In the genomic region with DNA sequence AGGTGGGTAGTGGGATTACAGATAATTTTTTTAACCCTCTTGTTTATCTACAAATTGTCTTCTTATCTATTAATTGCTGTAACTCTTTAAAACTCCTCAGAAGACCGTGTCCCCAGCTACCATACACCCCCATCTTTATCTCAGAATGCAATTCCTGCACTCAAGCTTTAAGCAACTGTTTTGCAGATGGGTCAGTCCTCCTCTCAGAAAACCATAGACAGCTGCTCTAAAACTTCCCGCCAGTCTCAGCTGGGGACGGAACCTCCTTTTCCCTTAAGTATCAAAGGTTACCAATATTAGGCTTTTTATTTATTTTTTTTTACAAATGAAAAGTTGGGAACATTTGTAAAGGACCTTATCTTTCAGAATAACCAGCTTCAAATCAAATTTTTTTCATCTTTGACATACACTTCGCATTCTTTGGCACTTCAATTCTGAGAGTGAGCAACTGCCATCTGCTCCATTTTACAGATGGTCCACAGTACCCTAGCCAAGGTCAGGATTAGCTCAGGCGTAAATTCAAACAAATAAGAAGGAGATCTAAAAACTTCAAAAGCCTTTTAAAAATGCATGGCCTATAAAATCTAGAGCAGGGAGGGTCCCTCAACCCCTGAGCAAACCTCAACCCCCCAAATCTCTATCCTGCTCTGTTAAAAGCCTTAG, we compare ENCODE assay signal across 8 cellular contexts. TPM values are rescaled to one million over a fixed set of nuclear protein-coding genes. Genes with fewer than 3 reads are reported as not detected.
DNase-seq lines count a peak whose midpoint lies in the region; TF ChIP-seq lines count a peak whose summit lies in the region.

No MANE protein-coding gene starts in this region.

- no peak overlapping the region; the same call in 1 of the 2 replicates for H3K9ac ChIP-seq in SU-DHL-6 (ENCODE audit: low read length)
- no peak overlapping the region for H3K9ac ChIP-seq in fibroblast of lung (ENCODE audit: insufficient read depth, low read length)

- H3K27ac ChIP-seq in SU-DHL-6 (ENCODE audit: low read depth, low read length) (no peak overlapping the region), fibroblast of lung (ENCODE audit: insufficient read depth, low read length) (no peak overlapping the region), sigmoid colon (peak overlapping the region; percentile 82 to 93 (median 90))

- H4K20me1 ChIP-seq in SU-DHL-6 (ENCODE audit: low read depth, low read length), result no peaks in the 10 kb centered on the region
- no peaks in the 10 kb centered on the region for H4K20me1 ChIP-seq in fibroblast of lung (ENCODE audit: control insufficient read depth, extremely low read depth, insufficient read depth, low read length)

- WGBS in sigmoid colon, 2 donors, result 24 to 38% methylated on average over 5 of the region's 5 CpGs

- H2AFZ ChIP-seq in SU-DHL-6 (ENCODE audit: low read depth, low read length, severe bottlenecking) (no peak overlapping the region), fibroblast of lung (ENCODE audit: low read length) (no peak overlapping the region)

- H3K36me3 ChIP-seq in SU-DHL-6 (ENCODE audit: low read length) (no peaks in the 10 kb centered on the region), fibroblast of lung (ENCODE audit: control insufficient read depth, insufficient read depth, low read length) (no peaks in the 10 kb centered on the region), sigmoid colon (peaks cover 0 to 11% (median 0%) of the 10 kb centered on the region in 4 donors)

- H3K4me2 ChIP-seq in SU-DHL-6 (ENCODE audit: low read depth, low read length, poor library complexity, severe bottlenecking) (peak overlapping the region; percentile 64), fibroblast of lung (ENCODE audit: extremely low read depth, insufficient read depth, low read length) (peak overlapping the region; percentile 82)

- no peak for TF ChIP-seq POLR2A in sigmoid colon (IDR thresholded peaks at IDR 0.05)

- DNase-seq in fibroblast of lung (ENCODE audit: low read depth in 2 of 2), result no peak
- no peak for DNase-seq in sigmoid colon
- DNase-seq in effector CD8-positive, alpha-beta T cell (lab: John Stamatoyannopoulos, UW), result no peak
- DNase-seq in NCI-H2227 (lab: John Stamatoyannopoulos, UW; ENCODE audit: unreplicated experiment), result no peak
- DNase-seq in HCEC 1CT, result no peak
- DNase-seq in HK-2 (ENCODE audit: unreplicated experiment), result no peak

- no peak for TF ChIP-seq EP300 in sigmoid colon (IDR thresholded peaks at IDR 0.05)

- no peaks in the 10 kb centered on the region for H3K27me3 ChIP-seq in SU-DHL-6 (ENCODE audit: low read length)
- H3K27me3 ChIP-seq in fibroblast of lung (ENCODE audit: control insufficient read depth, insufficient read depth, low read length), result peaks cover 20% of the 10 kb centered on the region
- H3K27me3 ChIP-seq in sigmoid colon, result no peaks in the 10 kb centered on the region

- no peaks in the 10 kb centered on the region for H3K79me2 ChIP-seq in SU-DHL-6 (ENCODE audit: insufficient read depth, low read length)
- H3K79me2 ChIP-seq in fibroblast of lung (ENCODE audit: control insufficient read depth, insufficient read depth, low read length), result no peaks in the 10 kb centered on the region

- intact Hi-C loops in sigmoid colon (cut with DNase I), result loop anchor here (2.0 to 10.0 kb wide), 4 partner anchors 98 to 842 kb away; a partner anchor contains a TSS

- no peaks in the 10 kb centered on the region for H3K9me3 ChIP-seq in SU-DHL-6 (ENCODE audit: insufficient read depth, low read length)
- no peaks in the 10 kb centered on the region for H3K9me3 ChIP-seq in fibroblast of lung (ENCODE audit: control insufficient read depth, insufficient read depth, low read depth, low read length)
- H3K9me3 ChIP-seq in sigmoid colon, result no peaks in the 10 kb centered on the region

- no peak for TF ChIP-seq CTCF in SU-DHL-6 (IDR thresholded peaks at IDR 0.05; ENCODE audit: insufficient read depth, low read length, poor library complexity, severe bottlenecking)
- no peak for TF ChIP-seq CTCF in fibroblast of lung (conservative IDR thresholded peaks at IDR 0.05 in 1 of 2, IDR thresholded peaks at IDR 0.05 in 1 of 2; ENCODE audit: low read depth in 1 of 2, low read length in 2 of 2)
- TF ChIP-seq CTCF in sigmoid colon (IDR thresholded peaks at IDR 0.05), result no peak

- H3K9me2 ChIP-seq in SU-DHL-6 (replicated peaks; ENCODE audit: insufficient read depth, low read length), result no peaks in the 10 kb centered on the region

- no peaks in the 10 kb centered on the region for H3K4me1 ChIP-seq in fibroblast of lung (ENCODE audit: control insufficient read depth, extremely low read depth, insufficient read depth, low read length)
- H3K4me1 ChIP-seq in sigmoid colon, result peaks cover 0 to 61% (median 43%) of the 10 kb centered on the region in 4 donors

- peak overlapping the region; percentile 61; the same call in 1 of the 2 replicates for H3K4me3 ChIP-seq in GM08714 (ENCODE audit: low read length)
- peak overlapping the region; percentile 52 for H3K4me3 ChIP-seq in SU-DHL-6 (ENCODE audit: insufficient read depth, low read length, poor library complexity, severe bottlenecking)
- H3K4me3 ChIP-seq in fibroblast of lung (replicated peaks in 1 of 4; ENCODE audit: control extremely low read depth in 1 of 4, insufficient read depth in 1 of 4, low read depth in 3 of 4, low read length in 4 of 4), result peak overlapping the region in 1 of 4 experiments; percentile 53
- H3K4me3 ChIP-seq in sigmoid colon, result peak overlapping the region; percentile 53 to 65 (median 58)

- 0 out of 2 replicates have a peak, but pooled peaks cover 6% of the 10 kb centered on the region for H3F3A ChIP-seq in SU-DHL-6 (ENCODE audit: insufficient read depth)

RNA-seq across cellular contexts. Expression of a gene that starts 1.2 kb away (rescaled TPM):
- total RNA-seq in fibroblast of lung, result 0.17 and 0.26 TPM in 2 replicates
- polyA plus RNA-seq in fibroblast of lung, result 0.07 and 0.14 TPM in 2 replicates
- polyA plus RNA-seq in fibroblast of lung (2012), result 0.03 and 0.31 TPM in 2 replicates
- polyA minus RNA-seq in fibroblast of lung (ENCODE audit: low replicate concordance), result 2.8 TPM in 1 of 2 replicates, not detected in the other
- total RNA-seq in sigmoid colon, result 10 to 100 TPM; 38.4 to 51.4 (median 42.0) TPM
- 10 to 100 TPM; 10.2 to 12.0 (median 10.3) TPM for polyA plus RNA-seq in sigmoid colon

Comparison
In these comparisons a context has a peak if more than half of its experiments do, and no peak if none do; other contexts are left out.
1. H3K27ac ChIP-seq: peak in sigmoid colon (4 of 4); none in SU-DHL-6 (single experiment) and fibroblast of lung (single experiment).
2. RNA of a gene that starts 1.2 kb away (total RNA-seq): 38.4 to 51.4 TPM in sigmoid colon; 0.17 to 0.26 TPM in fibroblast of lung; every median in the first group is over 10 times any median in the second.